ENCODE assay signal across 12 cellular contexts in the genomic region with DNA sequence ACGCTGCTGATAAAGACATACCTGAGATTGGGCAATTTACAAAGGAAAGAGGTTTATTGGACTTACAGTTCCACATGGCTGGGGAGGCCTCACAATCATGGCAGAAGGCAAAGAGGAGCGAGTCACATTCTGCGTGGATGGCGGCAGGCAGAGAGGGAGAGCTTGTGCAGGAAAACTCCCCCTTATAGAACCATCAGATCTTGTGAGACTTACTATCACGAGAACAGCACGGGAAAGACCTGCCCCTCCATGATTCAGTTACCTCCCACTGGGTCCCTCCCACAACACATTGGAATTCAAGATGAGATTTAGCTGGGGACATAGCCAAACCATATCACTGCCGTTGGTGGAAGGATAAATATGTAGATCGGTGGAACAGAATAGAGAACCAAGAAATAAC. TPM values are rescaled to one million over a fixed set of nuclear protein-coding genes. Genes with fewer than 3 reads are reported as not detected.
DNase-seq lines count a peak whose midpoint lies in the region; ATAC-seq, FAIRE-seq and TF ChIP-seq lines count a peak whose summit lies in the region.
"Not testable (repeated sequence)": the region's sequence is repeated elsewhere in the genome, so short reads cannot be mapped to it uniquely, and the experiment has no call there.
"Had no signal": no experiment of that assay in that cellular context is flagged by ENCODE, and none has a peak within 500 bp of the region (broad histone marks: within the 10 kb centered on the region; RNA-seq: fewer than 3 reads in every experiment).

No MANE protein-coding gene starts in this region.

- POLR2A ChIA-PET in CD8-positive, alpha-beta memory T cell (lab: Charles Lee); T-cell (lab: Charles Lee): not testable (repeated sequence)
- POLR2A ChIA-PET in K562 (lab: Yijun Ruan, JAX): interaction anchor here (1.6 kb wide), 1 partner anchor 9 kb away, joined by 4 read pairs; no protein-coding TSS in a partner anchor
- POLR2A ChIA-PET in naive thymus-derived CD4-positive, alpha-beta T cell (lab: Charles Lee): interaction anchor here (0.5 kb wide), 1 partner anchor 304 kb away, joined by 4 read pairs; no protein-coding TSS in a partner anchor

- CTCF ChIA-PET in CD8-positive, alpha-beta memory T cell (lab: Charles Lee); T-cell (lab: Charles Lee); naive thymus-derived CD4-positive, alpha-beta T cell (lab: Charles Lee): not testable (repeated sequence)
- CTCF ChIA-PET in K562 (lab: Yijun Ruan, JAX; ENCODE audit: low intra/inter-chr PET ratio): interaction anchor here (0.6 kb wide), 1 partner anchor 47 kb away, joined by 3 read pairs; no protein-coding TSS in a partner anchor

- H3K9me3 Mint-ChIP-seq in CD4-positive, CD25-positive, alpha-beta regulatory T cell; CD8-positive, alpha-beta memory T cell; T-cell; activated T-cell treated with anti-CD3 and anti-CD28 coated beads, Interleukin-2, amount 50 U/mL, for 72 hours; naive thymus-derived CD4-positive, alpha-beta T cell; nephron progenitor cell: not testable (repeated sequence)

- not testable (repeated sequence) for H3K4me2 ChIP-seq in K562 (ENCODE audit: insufficient read depth, low read length)

- H2AFZ ChIP-seq in K562 (ENCODE audit: low read depth, low read length): not testable (repeated sequence)

- TF ChIP-seq EP300 in K562 (IDR thresholded peaks at IDR 0.05; ENCODE audit: low read length): not testable (repeated sequence)

- H3K27ac Mint-ChIP-seq in CD4-positive, CD25-positive, alpha-beta regulatory T cell: peak overlapping the region; percentile 20 to 74 (median 22)
- peak overlapping the region in 7 of 8 donors; percentile 52 to 92 (median 81) for H3K27ac Mint-ChIP-seq in CD8-positive, alpha-beta memory T cell
- H3K27ac Mint-ChIP-seq in T-cell: peak overlapping the region; percentile 36 to 74
- peak overlapping the region; percentile 25 for H3K27ac Mint-ChIP-seq in activated T-cell treated with anti-CD3 and anti-CD28 coated beads, Interleukin-2, amount 50 U/mL, for 72 hours
- peak overlapping the region in 7 of 9 donors; percentile 9 to 99 (median 75) for H3K27ac Mint-ChIP-seq in naive thymus-derived CD4-positive, alpha-beta T cell
- H3K27ac Mint-ChIP-seq in nephron progenitor cell: peak overlapping the region; percentile 57

- not testable (repeated sequence) for H3K36me3 Mint-ChIP-seq in CD4-positive, CD25-positive, alpha-beta regulatory T cell; T-cell; activated T-cell treated with anti-CD3 and anti-CD28 coated beads, Interleukin-2, amount 50 U/mL, for 72 hours (ENCODE audit: insufficient read depth in 2 of 2)
- peaks cover 0 to 11% (median 4%) of the 10 kb centered on the region in 3 donors for H3K36me3 Mint-ChIP-seq in CD8-positive, alpha-beta memory T cell
- peaks cover 0 to 13% (median 3%) of the 10 kb centered on the region in 5 donors for H3K36me3 Mint-ChIP-seq in naive thymus-derived CD4-positive, alpha-beta T cell
- H3K36me3 Mint-ChIP-seq in nephron progenitor cell (ENCODE audit: low read depth): peaks cover 35% of the 10 kb centered on the region

- not testable (repeated sequence) for H3K9me3 ChIP-seq in CD4-positive, CD25-positive, alpha-beta regulatory T cell (ENCODE audit: control insufficient read depth in 2 of 2, low read length in 2 of 2); CD8-positive, alpha-beta memory T cell (ENCODE audit: low read length); K562 (replicated peaks; ENCODE audit: control insufficient read depth, insufficient read depth, low read depth, low read length); naive thymus-derived CD4-positive, alpha-beta T cell (ENCODE audit: control insufficient read depth in 2 of 3, low read length in 3 of 3)

- not testable (repeated sequence) for TF ChIP-seq CTCF in K562 (IDR thresholded peaks at IDR 0.05 in 2 of 3, conservative IDR thresholded peaks at IDR 0.05 in 1 of 3; ENCODE audit: insufficient read depth in 2 of 3, low read depth in 1 of 3, low read length in 3 of 3); nephron progenitor cell (IDR thresholded peaks at IDR 0.05)

- not testable (repeated sequence) for H3K9ac ChIP-seq in K562 (ENCODE audit: insufficient read depth in 1 of 2, low read depth in 2 of 2, low read length in 2 of 2)

- not testable (repeated sequence) for H3K27me3 ChIP-seq in CD4-positive, CD25-positive, alpha-beta regulatory T cell (ENCODE audit: control insufficient read depth, insufficient read depth, low read length); CD8-positive, alpha-beta memory T cell (ENCODE audit: insufficient read depth, low read length, poor library complexity, severe bottlenecking); K562 (ENCODE audit: control insufficient read depth in 2 of 2, insufficient read depth in 2 of 2, low read length in 2 of 2); naive thymus-derived CD4-positive, alpha-beta T cell (ENCODE audit: control insufficient read depth in 2 of 2, insufficient read depth in 2 of 2, low read length in 2 of 2)

- H3K36me3 ChIP-seq in CD4-positive, CD25-positive, alpha-beta regulatory T cell (ENCODE audit: control insufficient read depth, insufficient read depth, low read length); CD8-positive, alpha-beta memory T cell (ENCODE audit: insufficient read depth, low read length); K562 (ENCODE audit: control insufficient read depth, insufficient read depth, low read length); naive thymus-derived CD4-positive, alpha-beta T cell (ENCODE audit: control insufficient read depth in 2 of 3, insufficient read depth in 3 of 3, low read length in 3 of 3): not testable (repeated sequence)

- TF ChIP-seq POLR2A in K562 (conservative IDR thresholded peaks at IDR 0.05): not testable (repeated sequence)

- H3K4me3 Mint-ChIP-seq in CD4-positive, CD25-positive, alpha-beta regulatory T cell; CD8-positive, alpha-beta memory T cell; T-cell; activated T-cell treated with anti-CD3 and anti-CD28 coated beads, Interleukin-2, amount 50 U/mL, for 72 hours; naive thymus-derived CD4-positive, alpha-beta T cell; nephron progenitor cell: not testable (repeated sequence)

- not testable (repeated sequence) for H3K27me3 Mint-ChIP-seq in CD4-positive, CD25-positive, alpha-beta regulatory T cell; CD8-positive, alpha-beta memory T cell; T-cell; activated T-cell treated with anti-CD3 and anti-CD28 coated beads, Interleukin-2, amount 50 U/mL, for 72 hours (ENCODE audit: low read depth); naive thymus-derived CD4-positive, alpha-beta T cell; nephron progenitor cell (ENCODE audit: low read depth, poor library complexity)

- peaks cover 44 to 64% (median 50%) of the 10 kb centered on the region in 4 donors for H3K4me1 Mint-ChIP-seq in CD4-positive, CD25-positive, alpha-beta regulatory T cell
- H3K4me1 Mint-ChIP-seq in CD8-positive, alpha-beta memory T cell: peaks cover 74 to 88% (median 84%) of the 10 kb centered on the region in 3 donors
- H3K4me1 Mint-ChIP-seq in T-cell: peaks cover 71 to 90% (median 78%) of the 10 kb centered on the region in 3 donors
- peaks cover 51% of the 10 kb centered on the region for H3K4me1 Mint-ChIP-seq in activated T-cell treated with anti-CD3 and anti-CD28 coated beads, Interleukin-2, amount 50 U/mL, for 72 hours (ENCODE audit: low read depth)
- peaks cover 51 to 89% (median 84%) of the 10 kb centered on the region in 7 donors for H3K4me1 Mint-ChIP-seq in naive thymus-derived CD4-positive, alpha-beta T cell
- not testable (repeated sequence) for H3K4me1 Mint-ChIP-seq in nephron progenitor cell

- not testable (repeated sequence) for H3K4me3 ChIP-seq in CD4-positive, CD25-positive, alpha-beta regulatory T cell (ENCODE audit: low read depth, low read length); CD8-positive, alpha-beta memory T cell (ENCODE audit: low read length); K562; naive thymus-derived CD4-positive, alpha-beta T cell (ENCODE audit: low read length)

- ATAC-seq in CD4-positive, CD25-positive, alpha-beta regulatory T cell (ENCODE audit: low read depth in 2 of 2); T-cell (replicated peaks in 1 of 4); activated T-cell treated with anti-CD3 and anti-CD28 coated beads, Interleukin-2, amount 50 U/mL, for 72 hours (replicated peaks in 1 of 2); K562; naive thymus-derived CD4-positive, alpha-beta T cell: not testable (repeated sequence)

- not testable (repeated sequence) for BruUV-seq in K562 (replicated peaks; lab: Mats Ljungman, UMichigan)

- intact Hi-C loops in K562 (cut with micrococcal nuclease); naive thymus-derived CD4-positive, alpha-beta T cell (cut with micrococcal nuclease): not testable (repeated sequence)

- not testable (repeated sequence) for FAIRE-seq in K562 (lab: Jason Lieb, UNC)

- not testable (repeated sequence) for H4K20me1 ChIP-seq in K562 (replicated peaks; ENCODE audit: control insufficient read depth, insufficient read depth, low read length)

- not testable (repeated sequence) for DNase-seq in CD4-positive, CD25-positive, alpha-beta regulatory T cell; CD8-positive, alpha-beta memory T cell; T-cell; activated T-cell treated with anti-CD3 and anti-CD28 coated beads, Interleukin-2, amount 50 U/mL, for 72 hours; K562 (ENCODE audit: extremely low read depth in 1 of 4, low spot score in 3 of 4); naive thymus-derived CD4-positive, alpha-beta T cell; nephron progenitor cell

- in situ Hi-C loops in K562 (cut with MboI): not testable (repeated sequence)

- 37% methylated on average over 8 of the region's 8 CpGs for WGBS in K562 (ENCODE audit: insufficient coverage, low coverage, missing lambda C conversion rate)

- H3K79me2 ChIP-seq in K562 (ENCODE audit: control insufficient read depth, insufficient read depth, low read length): not testable (repeated sequence)

- H3K4me1 ChIP-seq in CD4-positive, CD25-positive, alpha-beta regulatory T cell (ENCODE audit: control insufficient read depth, insufficient read depth, low read length, poor library complexity, severe bottlenecking): peaks cover 30% of the 10 kb centered on the region
- peaks cover 44% of the 10 kb centered on the region for H3K4me1 ChIP-seq in CD8-positive, alpha-beta memory T cell (ENCODE audit: insufficient read depth, low read length)
- H3K4me1 ChIP-seq in K562 (replicated peaks in 1 of 2; ENCODE audit: control insufficient read depth in 2 of 2, insufficient read depth in 2 of 2, low read length in 2 of 2): not testable (repeated sequence)
- peaks cover 35 to 42% of the 10 kb centered on the region in 2 donors for H3K4me1 ChIP-seq in naive thymus-derived CD4-positive, alpha-beta T cell (ENCODE audit: control insufficient read depth in 2 of 2, insufficient read depth in 2 of 2, low read length in 2 of 2)

- not testable (repeated sequence) for H3K27ac ChIP-seq in CD4-positive, CD25-positive, alpha-beta regulatory T cell (ENCODE audit: insufficient read depth, low read length, poor library complexity, severe bottlenecking); CD8-positive, alpha-beta memory T cell (ENCODE audit: low read depth, low read length); K562 (ENCODE audit: extremely low read depth, low read depth, low read length); naive thymus-derived CD4-positive, alpha-beta T cell (ENCODE audit: low read depth, low read length)

- H3K9me1 ChIP-seq in K562 (ENCODE audit: control insufficient read depth, insufficient read depth, low read length): not testable (repeated sequence)

- not testable (repeated sequence) for TF ChIP-seq RAD21 in K562 (CRISPR knock-in tag; conservative IDR thresholded peaks at IDR 0.05 in 1 of 2, IDR thresholded peaks at IDR 0.05 in 1 of 2)

RNA-seq across cellular contexts. Expression of a gene that starts 10.5 kb away (rescaled TPM):
- total RNA-seq in CD4-positive, CD25-positive, alpha-beta regulatory T cell: 31.6 TPM
- 10 to 100 TPM; 10.6 to 15.0 (median 12.2) TPM for polyA plus RNA-seq in CD4-positive, CD25-positive, alpha-beta regulatory T cell
- 10 to 100 TPM; 14.5 to 15.8 TPM for total RNA-seq in CD8-positive, alpha-beta memory T cell
- 21.7 TPM for polyA plus RNA-seq in CD8-positive, alpha-beta memory T cell
- total RNA-seq in T-cell: 10 to 100 TPM; 34.6 to 40.4 (median 37.3) TPM
- total RNA-seq in activated T-cell treated with anti-CD3 and anti-CD28 coated beads, Interleukin-2, amount 50 U/mL, for 72 hours: 10 to 100 TPM; 18.1 to 18.7 TPM
- 35.9 and 54.0 TPM in 2 replicates for total RNA-seq in K562 (2011; cell fraction: chromatin; rRNA removed; ENCODE audit: low replicate concordance)
- 20.7 and 22.1 TPM in 2 replicates for total RNA-seq in K562 (2011; cell fraction: nucleolus; rRNA removed)
- total RNA-seq in K562 (2011; cell fraction: nucleoplasm; rRNA removed): 24.8 and 29.8 TPM in 2 replicates
- total RNA-seq in K562 (2014; rRNA removed): 6.7 and 7.8 TPM in 2 replicates
- total RNA-seq in K562 (2014; rRNA removed; fragmentation: Illumina TruSeq; extraction: Trizol): 5.6 and 5.9 TPM in 2 replicates
- 7.2 and 7.5 TPM in 2 replicates for total RNA-seq in K562 (2015; rRNA removed; fragmentation: Illumina TruSeq; extraction: Trizol)
- 10.0 and 11.1 TPM in 2 replicates for total RNA-seq in K562 (2021)
- 11.6 and 15.6 TPM in 2 replicates for polyA plus RNA-seq in K562 (2011; rRNA removed)
- 11.0 and 14.5 TPM in 2 replicates for polyA plus RNA-seq in K562 (2011; cell fraction: cytosol; rRNA removed)
- 34.2 and 36.8 TPM in 2 replicates for polyA plus RNA-seq in K562 (2011; cell fraction: nucleus; rRNA removed)
- polyA plus RNA-seq in K562 (2012): 7.4 and 8.7 TPM in 2 replicates
- polyA plus RNA-seq in K562 (2014; fragmentation: Illumina TruSeq; extraction: Trizol): 6.7 and 6.9 TPM in 2 replicates
- polyA plus RNA-seq in K562 (2014; fragmentation: Nextera tagmentation; extraction: Ambion mirVana): 1 to 10 TPM; 2.3 TPM
- 5.5 and 7.1 TPM in 2 replicates for polyA plus RNA-seq in K562 (2014; rRNA removed)
- polyA minus RNA-seq in K562 (2011; rRNA and poly(A)+ RNA removed): 20.9 and 21.6 TPM in 2 replicates
- polyA minus RNA-seq in K562 (2011; cell fraction: cytosol; rRNA and poly(A)+ RNA removed): 10.9 and 15.2 TPM in 2 replicates
- 12.8 and 19.8 TPM in 2 replicates for polyA minus RNA-seq in K562 (2011; cell fraction: nucleus; rRNA and poly(A)+ RNA removed)
- total RNA-seq in naive thymus-derived CD4-positive, alpha-beta T cell: 10 to 100 TPM; 30.3 to 52.6 (median 43.4) TPM
- polyA plus RNA-seq in naive thymus-derived CD4-positive, alpha-beta T cell: 10 to 100 TPM; 16.9 to 28.1 TPM

RNA-seq across cellular contexts. Expression of a gene that starts 17.8 kb away (rescaled TPM):
- 179 TPM for total RNA-seq in CD4-positive, CD25-positive, alpha-beta regulatory T cell
- polyA plus RNA-seq in CD4-positive, CD25-positive, alpha-beta regulatory T cell: 10 to 100 TPM; 47.0 to 58.6 (median 49.9) TPM
- total RNA-seq in CD8-positive, alpha-beta memory T cell: 10 to 100 TPM; 47.4 to 50.1 TPM
- 53.1 TPM for polyA plus RNA-seq in CD8-positive, alpha-beta memory T cell
- total RNA-seq in T-cell: 100 to 1,000 TPM in 2 of 5 donors, 10 to 100 TPM in 3; 26.2 to 166 (median 32.8) TPM
- 10 to 100 TPM; 37.4 to 46.7 TPM for total RNA-seq in activated T-cell treated with anti-CD3 and anti-CD28 coated beads, Interleukin-2, amount 50 U/mL, for 72 hours
- total RNA-seq in K562 (2011; cell fraction: chromatin; rRNA removed; ENCODE audit: low replicate concordance): 102 and 230 TPM in 2 replicates
- 57.5 and 77.1 TPM in 2 replicates for total RNA-seq in K562 (2011; cell fraction: nucleolus; rRNA removed)
- total RNA-seq in K562 (2011; cell fraction: nucleoplasm; rRNA removed): 107 and 128 TPM in 2 replicates
- total RNA-seq in K562 (2014; rRNA removed): 75.0 and 75.7 TPM in 2 replicates
- total RNA-seq in K562 (2014; rRNA removed; fragmentation: Illumina TruSeq; extraction: Trizol): 143 and 163 TPM in 2 replicates
- 78.5 and 87.8 TPM in 2 replicates for total RNA-seq in K562 (2015; rRNA removed; fragmentation: Illumina TruSeq; extraction: Trizol)
- total RNA-seq in K562 (2021): 70.0 and 75.6 TPM in 2 replicates
- 225 and 265 TPM in 2 replicates for polyA plus RNA-seq in K562 (2011; rRNA removed)
- 36.9 and 111 TPM in 2 replicates for polyA plus RNA-seq in K562 (2011; cell fraction: cytosol; rRNA removed)
- 76.3 and 126 TPM in 2 replicates for polyA plus RNA-seq in K562 (2011; cell fraction: nucleus; rRNA removed)
- 63.7 and 110 TPM in 2 replicates for polyA plus RNA-seq in K562 (2012)
- polyA plus RNA-seq in K562 (2014; fragmentation: Illumina TruSeq; extraction: Trizol): 95.6 and 119 TPM in 2 replicates
- polyA plus RNA-seq in K562 (2014; fragmentation: Nextera tagmentation; extraction: Ambion mirVana): 100 to 1,000 TPM; 167 to 189 TPM
- polyA plus RNA-seq in K562 (2014; rRNA removed): 114 and 118 TPM in 2 replicates
- 133 and 155 TPM in 2 replicates for polyA minus RNA-seq in K562 (2011; rRNA and poly(A)+ RNA removed)
- polyA minus RNA-seq in K562 (2011; cell fraction: cytosol; rRNA and poly(A)+ RNA removed): 33.5 and 42.6 TPM in 2 replicates
- 26.9 and 57.5 TPM in 2 replicates for polyA minus RNA-seq in K562 (2011; cell fraction: nucleus; rRNA and poly(A)+ RNA removed)
- total RNA-seq in naive thymus-derived CD4-positive, alpha-beta T cell: 100 to 1,000 TPM in 2 of 5 experiments, 10 to 100 TPM in 3; 23.4 to 159 (median 44.9) TPM
- polyA plus RNA-seq in naive thymus-derived CD4-positive, alpha-beta T cell: 10 to 100 TPM; 26.8 to 34.6 TPM

RNA-seq across cellular contexts. Expression of a gene that starts 41.1 kb away (rescaled TPM):
- not detected for total RNA-seq in CD4-positive, CD25-positive, alpha-beta regulatory T cell
- polyA plus RNA-seq in CD4-positive, CD25-positive, alpha-beta regulatory T cell: not detected
- not detected for total RNA-seq in CD8-positive, alpha-beta memory T cell
- not detected for polyA plus RNA-seq in CD8-positive, alpha-beta memory T cell
- not detected for total RNA-seq in T-cell
- total RNA-seq in activated T-cell treated with anti-CD3 and anti-CD28 coated beads, Interleukin-2, amount 50 U/mL, for 72 hours: not detected
- total RNA-seq in K562 (2011; cell fraction: chromatin; rRNA removed; ENCODE audit: low replicate concordance): not detected in 2 replicates
- total RNA-seq in K562 (2011; cell fraction: nucleolus; rRNA removed): not detected in 2 replicates
- total RNA-seq in K562 (2011; cell fraction: nucleoplasm; rRNA removed): not detected in 2 replicates
- total RNA-seq in K562 (2014; rRNA removed): not detected in 2 replicates
- not detected in 2 replicates for total RNA-seq in K562 (2014; rRNA removed; fragmentation: Illumina TruSeq; extraction: Trizol)
- total RNA-seq in K562 (2015; rRNA removed; fragmentation: Illumina TruSeq; extraction: Trizol): not detected in 2 replicates
- not detected in 2 replicates for total RNA-seq in K562 (2021)
- polyA plus RNA-seq in K562 (2011; rRNA removed): not detected in 2 replicates
- 0.04 and 0.10 TPM in 2 replicates for polyA plus RNA-seq in K562 (2011; cell fraction: cytosol; rRNA removed)
- polyA plus RNA-seq in K562 (2011; cell fraction: nucleus; rRNA removed): not detected in 2 replicates
- polyA plus RNA-seq in K562 (2012): not detected in 2 replicates
- polyA plus RNA-seq in K562 (2014; fragmentation: Illumina TruSeq; extraction: Trizol): not detected in 2 replicates
- polyA plus RNA-seq in K562 (2014; fragmentation: Nextera tagmentation; extraction: Ambion mirVana): not detected
- not detected in 2 replicates for polyA plus RNA-seq in K562 (2014; rRNA removed)
- not detected in 2 replicates for polyA minus RNA-seq in K562 (2011; rRNA and poly(A)+ RNA removed)
- not detected in 2 replicates for polyA minus RNA-seq in K562 (2011; cell fraction: cytosol; rRNA and poly(A)+ RNA removed)
- not detected in 2 replicates for polyA minus RNA-seq in K562 (2011; cell fraction: nucleus; rRNA and poly(A)+ RNA removed)
- not detected for total RNA-seq in naive thymus-derived CD4-positive, alpha-beta T cell
- polyA plus RNA-seq in naive thymus-derived CD4-positive, alpha-beta T cell: not detected
- total RNA-seq: Calu3, GM23338, HT-29 had no signal
- polyA plus RNA-seq: A549, BJ, GM23338 had no signal

Comparison
In these comparisons a context has a peak if more than half of its experiments do, and no peak if none do; other contexts are left out.
1. H3K27ac Mint-ChIP-seq: peak in every context shown above with its lines; median percentile 81 in CD8-positive, alpha-beta memory T cell; 75 in naive thymus-derived CD4-positive, alpha-beta T cell; 57 in nephron progenitor cell; 55 in T-cell; 25 in activated T-cell treated with anti-CD3 and anti-CD28 coated beads, Interleukin-2, amount 50 U/mL, for 72 hours; 22 in CD4-positive, CD25-positive, alpha-beta regulatory T cell.